In the genomic region with DNA sequence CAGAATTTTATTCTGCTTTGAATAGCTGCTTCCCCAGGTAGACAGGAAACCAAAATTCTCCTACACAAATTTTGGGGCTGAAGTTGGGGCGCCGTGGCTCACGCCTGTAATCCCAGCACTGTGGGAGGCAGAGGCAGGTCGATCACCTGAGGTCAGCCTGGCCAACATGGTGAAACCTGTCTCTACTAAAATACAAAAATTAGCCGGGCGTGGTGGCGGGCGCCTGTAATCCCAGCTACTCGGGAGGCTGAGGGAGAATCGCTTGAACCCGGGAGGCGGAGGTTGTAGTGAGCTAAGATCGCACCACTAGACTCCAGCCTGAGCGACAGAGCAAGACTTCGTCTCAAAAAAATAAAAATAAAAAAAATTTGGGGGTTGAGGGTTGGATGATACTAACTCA, we compare ENCODE assay signal across 11 cellular contexts. TPM values are rescaled to one million over a fixed set of nuclear protein-coding genes. Genes with fewer than 3 reads are reported as not detected.
DNase-seq lines count a peak whose midpoint lies in the region; ATAC-seq and TF ChIP-seq lines count a peak whose summit lies in the region.
"Not testable (repeated sequence)": the region's sequence is repeated elsewhere in the genome, so short reads cannot be mapped to it uniquely, and the experiment has no call there.
"Had no signal": no experiment of that assay in that cellular context is flagged by ENCODE, and none has a peak within 500 bp of the region (broad histone marks: within the 10 kb centered on the region; RNA-seq: fewer than 3 reads in every experiment).

No MANE protein-coding gene starts in this region.

- not testable (repeated sequence) for BruUV-seq in PC-3 (replicated peaks; lab: Mats Ljungman, UMichigan)

- H3K9me2 ChIP-seq in PC-3 (replicated peaks; ENCODE audit: low read length), result not testable (repeated sequence)

- H3K27me3 ChIP-seq in PC-3 (ENCODE audit: low read length); cardiac muscle cell; mucosa of stomach (ENCODE audit: control insufficient read depth, insufficient read depth, low read length); vagina: not testable (repeated sequence)

- not testable (repeated sequence) for TF ChIP-seq POLR2A in vagina (IDR thresholded peaks at IDR 0.05)

- H3K9me3 Mint-ChIP-seq in activated T-helper 1 cell treated with anti-CD3 and anti-CD28 coated beads, Interleukin-12 subunit alpha, Interleukin-12 subunit beta, Interleukin-2, Interleukin-4 antibody, amounts not matched to agents 30 ng/mL and 10 ng/mL and 1 ng/mL, durations not matched to agents 14 hours and 24 hours and 36 hours, result not testable (repeated sequence)

- POLR2A ChIA-PET in PC-3 (lab: Charles Lee; ENCODE audit: unreplicated experiment), result not testable (repeated sequence)

- peaks cover 49% of the 10 kb centered on the region for H3K79me2 ChIP-seq in PC-3 (ENCODE audit: low read length)

- H3K36me3 ChIP-seq in PC-3 (ENCODE audit: low read depth, low read length); cardiac muscle cell; mucosa of stomach (ENCODE audit: control insufficient read depth, insufficient read depth, low read length); vagina: not testable (repeated sequence)

- intact Hi-C loops in PC-3 (cut with micrococcal nuclease); vagina (cut with DNase I): not testable (repeated sequence)
- intact Hi-C loops in activated T-helper 1 cell treated with anti-CD3 and anti-CD28 coated beads, Interleukin-12 subunit alpha, Interleukin-12 subunit beta, Interleukin-2, Interleukin-4 antibody, amounts not matched to agents 30 ng/mL and 10 ng/mL and 1 ng/mL, durations not matched to agents 14 hours and 24 hours and 36 hours (cut with micrococcal nuclease), result loop anchor here (5.0 to 10.0 kb wide), 4 partner anchors 210 to 1073 kb away; partner anchors contain the start of genes CLK4, CNOT6, MAPK9 and TBC1D9B

- not testable (repeated sequence) for H3F3A ChIP-seq in PC-3 (ENCODE audit: low read length, unreplicated experiment)

- H3K36me3 Mint-ChIP-seq in activated T-helper 1 cell treated with anti-CD3 and anti-CD28 coated beads, Interleukin-12 subunit alpha, Interleukin-12 subunit beta, Interleukin-2, Interleukin-4 antibody, amounts not matched to agents 30 ng/mL and 10 ng/mL and 1 ng/mL, durations not matched to agents 14 hours and 24 hours and 36 hours (ENCODE audit: low read depth), result peaks cover 15% of the 10 kb centered on the region

- H3K4me2 ChIP-seq in PC-3 (ENCODE audit: low read length), result peak overlapping the region; percentile 88

- H4K20me1 ChIP-seq in PC-3 (ENCODE audit: low read length), result peaks cover 20% of the 10 kb centered on the region

- not testable (repeated sequence) for ATAC-seq in PC-3

- H2AFZ ChIP-seq in PC-3 (ENCODE audit: low read length), result not testable (repeated sequence)

- H3K27ac ChIP-seq in PC-3 (ENCODE audit: low read length) (peak overlapping the region; percentile 92), cardiac muscle cell (peak overlapping the region; percentile 97), vagina (peak overlapping the region; percentile 96)

- not testable (repeated sequence) for H3K9me3 ChIP-seq in PC-3 (ENCODE audit: low read length); cardiac muscle cell (ENCODE audit: low read depth); mucosa of stomach (ENCODE audit: control insufficient read depth, low read length); vagina

- H3K9ac ChIP-seq in PC-3 (ENCODE audit: low read length) (peak overlapping the region; percentile 100), mucosa of stomach (ENCODE audit: low read length) (peak overlapping the region; percentile 93)

- peaks cover 26% of the 10 kb centered on the region for H3K4me1 Mint-ChIP-seq in activated T-helper 1 cell treated with anti-CD3 and anti-CD28 coated beads, Interleukin-12 subunit alpha, Interleukin-12 subunit beta, Interleukin-2, Interleukin-4 antibody, amounts not matched to agents 30 ng/mL and 10 ng/mL and 1 ng/mL, durations not matched to agents 14 hours and 24 hours and 36 hours (ENCODE audit: low read depth)

- H3K27ac Mint-ChIP-seq in activated T-helper 1 cell treated with anti-CD3 and anti-CD28 coated beads, Interleukin-12 subunit alpha, Interleukin-12 subunit beta, Interleukin-2, Interleukin-4 antibody, amounts not matched to agents 30 ng/mL and 10 ng/mL and 1 ng/mL, durations not matched to agents 14 hours and 24 hours and 36 hours, result peak overlapping the region; percentile 100

- TF ChIP-seq CTCF in PC-3 (conservative IDR thresholded peaks at IDR 0.05; ENCODE audit: low read depth, low read length); choroid plexus epithelial cell (conservative IDR thresholded peaks at IDR 0.05; ENCODE audit: low read depth, low read length); cardiac muscle cell (IDR thresholded peaks at IDR 0.05; ENCODE audit: low read depth, low read length); vagina (IDR thresholded peaks at IDR 0.05): not testable (repeated sequence)

- H3K4me1 ChIP-seq in PC-3 (ENCODE audit: insufficient read depth, low read length); cardiac muscle cell (ENCODE audit: low read depth): not testable (repeated sequence)
- H3K4me1 ChIP-seq in mucosa of stomach (ENCODE audit: control insufficient read depth, insufficient read depth, low read length) (peaks cover 15% of the 10 kb centered on the region), vagina (peaks cover 38% of the 10 kb centered on the region)

- H3K4me3 Mint-ChIP-seq in activated T-helper 1 cell treated with anti-CD3 and anti-CD28 coated beads, Interleukin-12 subunit alpha, Interleukin-12 subunit beta, Interleukin-2, Interleukin-4 antibody, amounts not matched to agents 30 ng/mL and 10 ng/mL and 1 ng/mL, durations not matched to agents 14 hours and 24 hours and 36 hours, result peak overlapping the region; percentile 100

- CTCF ChIA-PET in PC-3 (lab: Charles Lee), result not testable (repeated sequence)

- peak overlapping the region; percentile 70 for H3K4me3 ChIP-seq in GM08714 (ENCODE audit: low read length)
- H3K4me3 ChIP-seq in PC-3 (ENCODE audit: low read length), result peak overlapping the region; percentile 74
- H3K4me3 ChIP-seq in choroid plexus epithelial cell (ENCODE audit: low read depth, low read length), result peak overlapping the region; percentile 87
- peak overlapping the region; percentile 52 for H3K4me3 ChIP-seq in cardiac muscle cell
- not testable (repeated sequence) for H3K4me3 ChIP-seq in mucosa of stomach (ENCODE audit: low read length)
- peak overlapping the region; percentile 72 for H3K4me3 ChIP-seq in skeletal muscle cell (ENCODE audit: low read depth, low read length)
- H3K4me3 ChIP-seq in vagina, result peak overlapping the region; percentile 74 to 91

- not testable (repeated sequence) for DNase-seq in PC-3; activated T-helper 1 cell treated with anti-CD3 and anti-CD28 coated beads, Interleukin-12 subunit alpha, Interleukin-12 subunit beta, Interleukin-2, Interleukin-4 antibody, amounts not matched to agents 30 ng/mL and 10 ng/mL and 1 ng/mL, durations not matched to agents 14 hours and 24 hours and 36 hours (ENCODE audit: low spot score); choroid plexus epithelial cell (ENCODE audit: low read depth); cardiac muscle cell (ENCODE audit: low read depth in 1 of 2, low spot score in 1 of 2); skeletal muscle cell (ENCODE audit: low read depth); vagina (ENCODE audit: extremely low spot score in 2 of 2)

- H3K27me3 Mint-ChIP-seq in activated T-helper 1 cell treated with anti-CD3 and anti-CD28 coated beads, Interleukin-12 subunit alpha, Interleukin-12 subunit beta, Interleukin-2, Interleukin-4 antibody, amounts not matched to agents 30 ng/mL and 10 ng/mL and 1 ng/mL, durations not matched to agents 14 hours and 24 hours and 36 hours (ENCODE audit: insufficient read depth), result not testable (repeated sequence)

RNA-seq across cellular contexts. Expression of gene CANX, which starts 1.2 kb away (rescaled TPM):
- total RNA-seq in PC-3 (2014; rRNA removed) (293 and 348 TPM in 2 replicates), cardiac muscle cell (319 and 464 TPM in 2 replicates), vagina (208 TPM)
- 451 and 465 TPM in 2 replicates for total RNA-seq in activated T-helper 1 cell treated with anti-CD3 and anti-CD28 coated beads, Interleukin-12 subunit alpha, Interleukin-12 subunit beta, Interleukin-2, Interleukin-4 antibody, amounts not matched to agents 30 ng/mL and 10 ng/mL and 1 ng/mL, durations not matched to agents 14 hours and 24 hours and 36 hours
- polyA plus RNA-seq in cardiac muscle cell, result 286 and 358 TPM in 2 replicates

RNA-seq across cellular contexts. Expression of gene CBY3, which starts 16.7 kb away (rescaled TPM):
- total RNA-seq in PC-3 (2014; rRNA removed), result 1.4 TPM in 1 of 2 replicates, not detected in the other
- total RNA-seq in activated T-helper 1 cell treated with anti-CD3 and anti-CD28 coated beads, Interleukin-12 subunit alpha, Interleukin-12 subunit beta, Interleukin-2, Interleukin-4 antibody, amounts not matched to agents 30 ng/mL and 10 ng/mL and 1 ng/mL, durations not matched to agents 14 hours and 24 hours and 36 hours, result 0.66 and 1.0 TPM in 2 replicates
- total RNA-seq in cardiac muscle cell, result 0.18 TPM in 1 of 2 replicates, not detected in the other
- polyA plus RNA-seq in cardiac muscle cell, result 0.18 and 2.6 TPM in 2 replicates
- not detected for total RNA-seq in vagina
- total RNA-seq: HT1080, lung microvascular endothelial cell, subcutaneous adipose tissue had no signal

RNA-seq across cellular contexts. Expression of gene MAML1, which starts 35.1 kb away (rescaled TPM):
- total RNA-seq in PC-3 (2014; rRNA removed), result 10.6 and 17.9 TPM in 2 replicates
- 36.0 and 37.6 TPM in 2 replicates for total RNA-seq in activated T-helper 1 cell treated with anti-CD3 and anti-CD28 coated beads, Interleukin-12 subunit alpha, Interleukin-12 subunit beta, Interleukin-2, Interleukin-4 antibody, amounts not matched to agents 30 ng/mL and 10 ng/mL and 1 ng/mL, durations not matched to agents 14 hours and 24 hours and 36 hours
- 35.8 and 38.8 TPM in 2 replicates for total RNA-seq in cardiac muscle cell
- polyA plus RNA-seq in cardiac muscle cell, result 14.4 and 24.2 TPM in 2 replicates
- total RNA-seq in vagina, result 25.3 TPM
